ENCODE assay signal across 9 cellular contexts in the genomic region with DNA sequence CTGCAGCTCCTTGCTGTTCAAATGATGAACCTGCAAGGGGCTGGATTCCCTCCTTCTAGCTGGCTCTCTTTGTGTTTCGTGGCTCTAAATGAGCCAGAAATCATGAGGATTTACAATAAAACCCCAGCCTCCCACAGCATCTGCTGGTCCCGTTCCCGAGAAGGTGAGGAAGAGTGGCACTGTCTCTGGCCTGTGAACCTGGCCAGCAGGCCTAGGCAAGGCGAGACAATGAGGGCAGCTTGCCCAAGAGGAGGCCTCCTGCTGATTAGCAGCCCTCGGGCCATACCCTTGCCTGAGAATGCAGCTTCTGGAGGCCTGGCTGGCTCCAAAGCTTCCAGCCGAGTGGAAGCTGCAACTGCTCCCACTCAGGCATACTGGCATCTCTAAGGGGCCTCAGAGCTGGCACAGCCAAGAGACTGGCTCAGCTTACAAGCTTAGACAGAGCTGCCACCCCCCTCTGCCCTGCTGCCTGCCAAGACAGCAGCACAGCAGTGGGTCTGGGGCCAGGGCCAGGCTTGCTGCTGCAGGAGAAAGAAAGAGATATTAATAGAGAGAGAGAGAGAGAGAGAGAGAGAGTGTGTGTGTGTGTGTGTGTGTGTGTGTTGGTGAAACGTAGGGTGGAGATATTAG.
DNase-seq lines count a peak whose midpoint lies in the region; ATAC-seq lines count a peak whose summit lies in the region.
"Had no signal": no experiment of that assay in that cellular context is flagged by ENCODE, and none has a peak within 500 bp of the region (broad histone marks: within the 10 kb centered on the region; RNA-seq: fewer than 3 reads in every experiment).

No MANE protein-coding gene starts in this region.

- no peaks in the 10 kb centered on the region for H4K20me1 ChIP-seq in GM23248 (ENCODE audit: insufficient read depth)

- intact Hi-C loops in Right ventricle myocardium superior (cut with DNase I) = loop anchor here (2.0 to 5.0 kb wide), 2 partner anchors 75 to 310 kb away; a partner anchor contains a TSS

- H3K27ac ChIP-seq in GM23248 (peak overlapping the region; percentile 81), SJSA1 (peak overlapping the region; percentile 53)
- H3K27ac ChIP-seq: HL-60 had no signal

- H3F3A ChIP-seq in GM23248 (ENCODE audit: insufficient read depth) = peaks cover 43% of the 10 kb centered on the region

- H3K9ac ChIP-seq in GM23248 = peak overlapping the region; percentile 71

- peak overlapping the region; percentile 84 for H2AFZ ChIP-seq in GM23248

- H3K36me3 ChIP-seq in GM23248 (ENCODE audit: low read depth) (no peaks in the 10 kb centered on the region), SJSA1 (no peaks in the 10 kb centered on the region)

- H3K79me2 ChIP-seq in GM23248 (ENCODE audit: insufficient read depth) = no peaks in the 10 kb centered on the region

- H3K27me3 ChIP-seq in GM23248 (replicated peaks; ENCODE audit: insufficient read depth) (no peaks in the 10 kb centered on the region), SJSA1 (replicated peaks) (no peaks in the 10 kb centered on the region)

- ATAC-seq in Right ventricle myocardium superior (ENCODE audit: poor library complexity) = peak; percentile 92
- no peak for ATAC-seq in HG02642 (IDR thresholded peaks at IDR 0.05; ENCODE audit: poor library complexity, unreplicated experiment)

- H3K4me3 ChIP-seq in GM23248 (peak overlapping the region; percentile 53), SJSA1 (no peak overlapping the region)

- H3K9me3 ChIP-seq in GM23248 (ENCODE audit: low read depth) (no peaks in the 10 kb centered on the region), SJSA1 (replicated peaks) (no peaks in the 10 kb centered on the region)

- peak; percentile 77 for DNase-seq in GM23248
- peak in 1 of 2 experiments; percentile 58 for DNase-seq in SJSA1 (ENCODE audit: low read depth in 1 of 2, low spot score in 2 of 2)
- peak; percentile 89 for DNase-seq in Right ventricle myocardium superior
- peak; percentile 90 for DNase-seq in retina
- no peak for DNase-seq in activated CD4-positive, CD25-positive, alpha-beta regulatory T cell treated with anti-CD3 and anti-CD28 coated beads, Interleukin-2, amount 50 U/mL, for 72 hours
- DNase-seq in NCI-H82 (lab: John Stamatoyannopoulos, UW) = no peak
- DNase-seq in T-helper 2 cell = no peak

- in situ Hi-C loops in GM23248 (cut with MboI) = no loop called here

- whole genome bisulfite sequencing in GM23248 (ENCODE audit: low coverage in 1 of 2, low lambda C conversion rate in 2 of 2, missing lambda C conversion rate in 2 of 2), 2 experiments = 1 to 4% methylated on average over 7 of the region's 7 CpGs

- H3K4me2 ChIP-seq in GM23248 (ENCODE audit: unreplicated experiment) = peak overlapping the region; percentile 73

- H3K4me1 ChIP-seq in GM23248 (ENCODE audit: insufficient read depth) = peaks cover 73% of the 10 kb centered on the region
- peaks cover 52% of the 10 kb centered on the region for H3K4me1 ChIP-seq in SJSA1 (replicated peaks)

- H3K9me2 ChIP-seq in GM23248 (ENCODE audit: insufficient read depth) = no peaks in the 10 kb centered on the region

Comparison
In these comparisons a context has a peak if more than half of its experiments do, and no peak if none do; other contexts are left out.
1. DNase-seq: peak in GM23248 (single experiment), Right ventricle myocardium superior (single experiment) and retina (single experiment); none in activated CD4-positive, CD25-positive, alpha-beta regulatory T cell treated with anti-CD3 and anti-CD28 coated beads, Interleukin-2, amount 50 U/mL, for 72 hours (single experiment), NCI-H82 (single experiment) and T-helper 2 cell (0 of 5).